28 cellular contexts compared by ENCODE assay signal in genomic region chr16:85846461-85846860, GRCh38. TPM values are rescaled to one million over a fixed set of nuclear protein-coding genes. Genes with fewer than 3 reads are reported as not detected.
A peak's percentile ranks its signal among the peaks of the same experiment; 100 is the strongest.
DNase-seq lines count a peak whose midpoint lies in the region; ATAC-seq, FAIRE-seq and TF ChIP-seq lines count a peak whose summit lies in the region.
"Had no signal": no experiment of that assay in that cellular context is flagged by ENCODE, and none has a peak within 500 bp of the region (broad histone marks: within the 10 kb centered on the region; RNA-seq: fewer than 3 reads in every experiment).

No MANE protein-coding gene starts in this region.

- no peak overlapping the region for H3K9ac ChIP-seq in HepG2 (ENCODE audit: insufficient read depth, low read depth, low read length)
- H3K9ac ChIP-seq in neuronal stem cell (ENCODE audit: low read depth, low read length, poor library complexity) = no peak overlapping the region

- H2AK5ac ChIP-seq in neuronal stem cell (ENCODE audit: low read depth, low read length) = no peak overlapping the region

- TF ChIP-seq EP300 in HepG2 (IDR thresholded peaks at IDR 0.05; ENCODE audit: low read depth in 2 of 2, low read length in 2 of 2) (no peak), HepG2 (CRISPR knock-in tag; IDR thresholded peaks at IDR 0.05; ENCODE audit: borderline replicate concordance) (no peak)

- no peaks in the 10 kb centered on the region for H4K20me1 ChIP-seq in HepG2 (ENCODE audit: insufficient read depth, low read length)

- H4K91ac ChIP-seq in neuronal stem cell (ENCODE audit: low read depth, low read length, poor library complexity) = no peak overlapping the region

- FAIRE-seq in HepG2 (lab: Jason Lieb, UNC) = no peak
- FAIRE-seq: A204.1, GM12891 had no signal

- H3K27ac ChIP-seq in HepG2 (ENCODE audit: extremely low read length, insufficient read depth, low read length) (peak overlapping the region; percentile 84), right lobe of liver (peak overlapping the region in 1 of 3 donors; percentile 99), neuronal stem cell (replicated peaks; ENCODE audit: low read length) (no peak overlapping the region)
- H3K27ac ChIP-seq: C4-2B, RWPE1 had no signal

- no TSS peak for BruUV-seq in HepG2 (replicated peaks; lab: Mats Ljungman, UMichigan)

- WGBS in HepG2 (ENCODE audit: low lambda C conversion rate) = 63% methylated on average over 9 of the region's 9 CpGs
- WGBS in right lobe of liver (ENCODE audit: insufficient coverage, low coverage, low lambda C conversion rate, missing lambda C conversion rate) = 94% methylated on average over 4 of the region's 9 CpGs
- WGBS in neuronal stem cell (ENCODE audit: extremely low coverage in 2 of 2, insufficient read length in 2 of 2, insufficient replicate concordance in 1 of 2), 2 donors = no CpG with 5 or more reads among the region's 9 CpGs

- no peaks in the 10 kb centered on the region for H3K9me3 ChIP-seq in HepG2 (ENCODE audit: low read length)
- no peaks in the 10 kb centered on the region for H3K9me3 ChIP-seq in right lobe of liver
- H3K9me3 ChIP-seq in neuronal stem cell (replicated peaks in 1 of 2; ENCODE audit: control insufficient read depth in 2 of 2, insufficient read depth in 1 of 2, low read depth in 1 of 2, low read length in 2 of 2) = peaks cover 0 to 3% of the 10 kb centered on the region in 2 donors
- H3K9me3 ChIP-seq: HAP-1, MG63 had no signal

- DNase-seq in HepG2 (ENCODE audit: low spot score) = no peak
- no peak for DNase-seq in right lobe of liver
- DNase-seq in activated B cell treated with CpG ODN at 0.5 μM for 24 hours = no peak
- no peak for DNase-seq in neuronal stem cell (ENCODE audit: low spot score)
- DNase-seq in activated CD4-positive, alpha-beta T cell treated with anti-CD3 and anti-CD28 coated beads, Interleukin-2, amount 50 U/mL, for 1 hour = no peak
- DNase-seq in NOMO-1 (lab: John Stamatoyannopoulos, UW; ENCODE audit: unreplicated experiment in 2 of 2) = no peak
- DNase-seq: CD8-positive, alpha-beta T cell; DMS 273 treated with DMSO at 0.1 percent for 48 hours; DMS79; EL; GF-D8; HFFc6; IMR-90; KG1; MG63; NCI-H2029; NCI-H446 treated with DMSO at 0.1 percent for 48 hours; NCI-H526 treated with DMSO at 0.1 percent for 48 hours; SHP77 had no signal

- no peaks in the 10 kb centered on the region for H3K79me1 ChIP-seq in neuronal stem cell (ENCODE audit: low read depth, low read length)

- H3K79me2 ChIP-seq in HepG2 (ENCODE audit: insufficient read depth, low read length) = no peaks in the 10 kb centered on the region

- peaks cover 28% of the 10 kb centered on the region for H3K4me1 Mint-ChIP-seq in activated B cell treated with CpG ODN at 0.5 μM for 24 hours

- POLR2A ChIA-PET in HepG2 (lab: Yijun Ruan, JAX) = no interaction called here
- POLR2A ChIA-PET in activated B cell treated with CpG ODN at 0.5 μM for 24 hours (lab: Charles Lee) = interaction anchor here (0.6 to 0.7 kb wide), 2 partner anchors 62 to 135 kb away, joined by 3 to 10 read pairs; no protein-coding TSS in a partner anchor

- in situ Hi-C loops in HepG2 (cut with HindIII; ENCODE audit: extremely low pct_ligation_motif_present, low pct_unique_long_range_greater_than_20kb) = no loop called here

- no peak overlapping the region for H3K23ac ChIP-seq in neuronal stem cell (ENCODE audit: low read depth, low read length, poor library complexity)

- no peaks in the 10 kb centered on the region for H3K9me3 Mint-ChIP-seq in activated B cell treated with CpG ODN at 0.5 μM for 24 hours
- H3K9me3 Mint-ChIP-seq: CD8-positive, alpha-beta T cell; GM23338 had no signal

- no peak overlapping the region for H2BK120ac ChIP-seq in neuronal stem cell (ENCODE audit: low read depth, low read length)

- H2BK5ac ChIP-seq in neuronal stem cell (ENCODE audit: low read length) = no peak overlapping the region

- peak overlapping the region; percentile 23 for H2BK15ac ChIP-seq in neuronal stem cell (ENCODE audit: low read length)

- no peak for TF ChIP-seq RAD21 in HepG2 (CRISPR knock-in tag; IDR thresholded peaks at IDR 0.05)

- no peak overlapping the region for H3K4ac ChIP-seq in neuronal stem cell (ENCODE audit: low read length)

- peaks cover 7% of the 10 kb centered on the region for H3K27me3 Mint-ChIP-seq in activated B cell treated with CpG ODN at 0.5 μM for 24 hours

- peaks cover 73% of the 10 kb centered on the region for H3K4me1 ChIP-seq in HepG2 (ENCODE audit: insufficient read depth, low read length)
- H3K4me1 ChIP-seq in right lobe of liver = peaks cover 0 to 29% (median 10%) of the 10 kb centered on the region in 4 donors
- peaks cover 0 to 5% of the 10 kb centered on the region in 2 donors for H3K4me1 ChIP-seq in neuronal stem cell (ENCODE audit: control insufficient read depth in 2 of 2, insufficient read depth in 1 of 2, low read depth in 1 of 2, low read length in 2 of 2)
- H3K4me1 ChIP-seq: HAP-1 had no signal

- H3K27me3 ChIP-seq in HepG2 (ENCODE audit: control insufficient read depth in 1 of 2, insufficient read depth in 2 of 2, low read length in 2 of 2) = no peaks in the 10 kb centered on the region; a peak in 2 of 5 replicates
- H3K27me3 ChIP-seq in right lobe of liver = no peaks in the 10 kb centered on the region
- peaks cover 0 to 30% (median 0%) of the 10 kb centered on the region in 3 experiments for H3K27me3 ChIP-seq in neuronal stem cell (ENCODE audit: control insufficient read depth in 3 of 3, insufficient read depth in 3 of 3, low read depth in 1 of 3, low read length in 3 of 3)
- H3K27me3 ChIP-seq: MG63 had no signal

- peak overlapping the region; percentile 39 for H3K4me3 Mint-ChIP-seq in activated B cell treated with CpG ODN at 0.5 μM for 24 hours
- H3K4me3 Mint-ChIP-seq: CD8-positive, alpha-beta T cell; GM23338; HFFc6 had no signal

- H3K27ac Mint-ChIP-seq in activated B cell treated with CpG ODN at 0.5 μM for 24 hours = peak overlapping the region; percentile 57
- H3K27ac Mint-ChIP-seq: CD8-positive, alpha-beta T cell; GM23338; HFFc6 had no signal

- H3K4me2 ChIP-seq in HepG2 (ENCODE audit: low read depth, low read length) (peak overlapping the region; percentile 99), neuronal stem cell (ENCODE audit: insufficient read depth, low read length, poor library complexity, severe bottlenecking) (no peak overlapping the region)
- H3K4me2 ChIP-seq: GM23338 had no signal

- H3K36me3 Mint-ChIP-seq in activated B cell treated with CpG ODN at 0.5 μM for 24 hours (ENCODE audit: low read depth) = no peaks in the 10 kb centered on the region
- H3K36me3 Mint-ChIP-seq: CD8-positive, alpha-beta T cell had no signal

- no peak overlapping the region for H2BK12ac ChIP-seq in neuronal stem cell (ENCODE audit: low read length)

- CTCF ChIA-PET in HepG2 (lab: Yijun Ruan, JAX; ENCODE audit: low intra/inter-chr PET ratio, low total read pairs) (no interaction called here), activated B cell treated with CpG ODN at 0.5 μM for 24 hours (lab: Charles Lee) (interaction anchor here (1.1 kb wide), 1 partner anchor 25 kb away, joined by 3 read pairs; no protein-coding TSS in a partner anchor)

- TF ChIP-seq CTCF in HepG2 (CRISPR knock-in tag; IDR thresholded peaks at IDR 0.05) (no peak), right lobe of liver (IDR thresholded peaks at IDR 0.05) (no peak), activated B cell treated with CpG ODN at 0.5 μM for 24 hours (IDR thresholded peaks at IDR 0.05) (no peak)

- no peaks in the 10 kb centered on the region for H3K36me3 ChIP-seq in HepG2 (replicated peaks in 1 of 2; ENCODE audit: control insufficient read depth in 1 of 2, insufficient read depth in 2 of 2, low read length in 2 of 2)
- H3K36me3 ChIP-seq in right lobe of liver = no peaks in the 10 kb centered on the region
- peaks cover 0 to 2% of the 10 kb centered on the region in 2 donors for H3K36me3 ChIP-seq in neuronal stem cell (replicated peaks in 1 of 2; ENCODE audit: control insufficient read depth in 2 of 2, insufficient read depth in 2 of 2, low read length in 2 of 2)
- H3K36me3 ChIP-seq: HAP-1, MG63 had no signal

- TF ChIP-seq POLR2A in HepG2 (IDR thresholded peaks at IDR 0.05; ENCODE audit: insufficient read depth in 1 of 2, low read depth in 2 of 2, low read length in 2 of 2) (no peak), right lobe of liver (IDR thresholded peaks at IDR 0.05) (no peak)

- no peak overlapping the region for H3K14ac ChIP-seq in neuronal stem cell (ENCODE audit: low read length)

- intact Hi-C loops in HepG2 (cut with micrococcal nuclease; ENCODE audit: unreplicated experiment) = no loop called here
- intact Hi-C loops in right lobe of liver (cut with DNase I) = no loop called here
- intact Hi-C loops in activated B cell treated with CpG ODN at 0.5 μM for 24 hours (cut with micrococcal nuclease) = loop anchor here (2.0 kb wide), 1 partner anchor 14 kb away; no protein-coding TSS in a partner anchor

- H3K18ac ChIP-seq in neuronal stem cell (ENCODE audit: low read length) = no peak overlapping the region

- H3K4me3 ChIP-seq in HepG2 (replicated peaks in 1 of 3; ENCODE audit: insufficient read depth in 1 of 3, low read depth in 2 of 3, low read length in 3 of 3) (no peak overlapping the region), right lobe of liver (peak overlapping the region in 1 of 3 donors; percentile 59), neuronal stem cell (ENCODE audit: low read length in 2 of 2) (no peak overlapping the region)
- H3K4me3 ChIP-seq: GM23338, HAP-1, MG63 had no signal

- H4K8ac ChIP-seq in neuronal stem cell (ENCODE audit: low read depth, low read length) = no peak overlapping the region

- no peak overlapping the region for H2AFZ ChIP-seq in HepG2 (ENCODE audit: low read length)
- no peak overlapping the region for H2AFZ ChIP-seq in neuronal stem cell (ENCODE audit: low read length)
- H2AFZ ChIP-seq: GM23338 had no signal

- no peak for ATAC-seq in HepG2
- ATAC-seq in right lobe of liver = no peak
- ATAC-seq in activated B cell treated with CpG ODN at 0.5 μM for 24 hours (ENCODE audit: low read depth) = peak; percentile 56
- no peak for ATAC-seq in HG03097 (IDR thresholded peaks at IDR 0.05; ENCODE audit: low FRiP score, unreplicated experiment)
- ATAC-seq: CD8-positive, alpha-beta T cell; GM23338; Panc1 had no signal

RNA-seq across cellular contexts. Expression of gene COX4I1, which starts 47.0 kb away (rescaled TPM):
- total RNA-seq in HepG2 (2016; rRNA removed; fragmentation: Illumina TruSeq; extraction: Trizol) = 631 and 658 TPM in 2 replicates
- 381 and 407 TPM in 2 replicates for total RNA-seq in HepG2 (2016; cell fraction: cytosol; rRNA removed; fragmentation: Illumina TruSeq; extraction: Trizol; ENCODE audit: low read depth)
- total RNA-seq in HepG2 (2016; cell fraction: insoluble cytoplasmic fraction; rRNA removed; fragmentation: Illumina TruSeq; extraction: Trizol) = 648 and 655 TPM in 2 replicates
- 496 and 528 TPM in 2 replicates for total RNA-seq in HepG2 (2016; cell fraction: membrane; rRNA removed; fragmentation: Illumina TruSeq; extraction: Trizol)
- 310 and 337 TPM in 2 replicates for total RNA-seq in HepG2 (2016; cell fraction: nucleus; rRNA removed; fragmentation: Illumina TruSeq; extraction: Trizol)
- 838 and 902 TPM in 2 replicates for polyA plus RNA-seq in HepG2 (2011; rRNA removed)
- 1,053 and 1,212 TPM in 2 replicates for polyA plus RNA-seq in HepG2 (2011; cell fraction: cytosol; rRNA removed)
- polyA plus RNA-seq in HepG2 (2011; cell fraction: nucleus; rRNA removed) = 388 and 389 TPM in 2 replicates
- polyA plus RNA-seq in HepG2 (2012) = 443 and 505 TPM in 2 replicates
- 414 and 464 TPM in 2 replicates for polyA plus RNA-seq in HepG2 (2016; cell fraction: cytosol; fragmentation: Illumina TruSeq; extraction: Trizol; ENCODE audit: low read depth)
- 675 and 705 TPM in 2 replicates for polyA plus RNA-seq in HepG2 (2016; cell fraction: insoluble cytoplasmic fraction; fragmentation: Illumina TruSeq; extraction: Trizol; ENCODE audit: low read depth)
- polyA plus RNA-seq in HepG2 (2016; cell fraction: membrane; fragmentation: Illumina TruSeq; extraction: Trizol; ENCODE audit: low read depth) = 456 and 498 TPM in 2 replicates
- 604 and 614 TPM in 2 replicates for polyA plus RNA-seq in HepG2 (2016; cell fraction: nucleus; fragmentation: Illumina TruSeq; extraction: Trizol; ENCODE audit: insufficient read depth, low read depth)
- polyA minus RNA-seq in HepG2 (2011; rRNA and poly(A)+ RNA removed; ENCODE audit: low replicate concordance) = 364 and 524 TPM in 2 replicates
- polyA minus RNA-seq in HepG2 (2011; cell fraction: cytosol; rRNA and poly(A)+ RNA removed) = 143 and 144 TPM in 2 replicates
- polyA minus RNA-seq in HepG2 (2011; cell fraction: nucleus; rRNA and poly(A)+ RNA removed) = 99.5 and 129 TPM in 2 replicates
- 100 to 1,000 TPM; 247 to 417 (median 303) TPM for total RNA-seq in right lobe of liver
- total RNA-seq in activated B cell treated with CpG ODN at 0.5 μM for 24 hours = 578 TPM in 2 replicates
- polyA plus RNA-seq in neuronal stem cell (2013, experiment 1 of 2) = 874 TPM
- 829 TPM for polyA plus RNA-seq in neuronal stem cell (2013, experiment 2 of 2)

RNA-seq across cellular contexts. Expression of gene EMC8, which starts 47.1 kb away (rescaled TPM):
- total RNA-seq in HepG2 (2016; rRNA removed; fragmentation: Illumina TruSeq; extraction: Trizol) = 47.6 and 55.0 TPM in 2 replicates
- 56.6 and 69.3 TPM in 2 replicates for total RNA-seq in HepG2 (2016; cell fraction: cytosol; rRNA removed; fragmentation: Illumina TruSeq; extraction: Trizol; ENCODE audit: low read depth)
- 42.9 and 52.9 TPM in 2 replicates for total RNA-seq in HepG2 (2016; cell fraction: insoluble cytoplasmic fraction; rRNA removed; fragmentation: Illumina TruSeq; extraction: Trizol)
- 53.7 and 67.6 TPM in 2 replicates for total RNA-seq in HepG2 (2016; cell fraction: membrane; rRNA removed; fragmentation: Illumina TruSeq; extraction: Trizol)
- total RNA-seq in HepG2 (2016; cell fraction: nucleus; rRNA removed; fragmentation: Illumina TruSeq; extraction: Trizol) = 34.0 and 36.1 TPM in 2 replicates
- polyA plus RNA-seq in HepG2 (2011; rRNA removed) = 71.6 and 76.0 TPM in 2 replicates
- 60.8 and 68.0 TPM in 2 replicates for polyA plus RNA-seq in HepG2 (2011; cell fraction: cytosol; rRNA removed)
- polyA plus RNA-seq in HepG2 (2011; cell fraction: nucleus; rRNA removed) = 45.9 and 50.4 TPM in 2 replicates
- polyA plus RNA-seq in HepG2 (2012) = 29.9 and 30.5 TPM in 2 replicates
- 65.3 and 83.6 TPM in 2 replicates for polyA plus RNA-seq in HepG2 (2016; cell fraction: cytosol; fragmentation: Illumina TruSeq; extraction: Trizol; ENCODE audit: low read depth)
- 58.1 and 66.0 TPM in 2 replicates for polyA plus RNA-seq in HepG2 (2016; cell fraction: insoluble cytoplasmic fraction; fragmentation: Illumina TruSeq; extraction: Trizol; ENCODE audit: low read depth)
- 59.1 and 73.6 TPM in 2 replicates for polyA plus RNA-seq in HepG2 (2016; cell fraction: membrane; fragmentation: Illumina TruSeq; extraction: Trizol; ENCODE audit: low read depth)
- 69.1 and 78.6 TPM in 2 replicates for polyA plus RNA-seq in HepG2 (2016; cell fraction: nucleus; fragmentation: Illumina TruSeq; extraction: Trizol; ENCODE audit: insufficient read depth, low read depth)
- 61.8 and 82.3 TPM in 2 replicates for polyA minus RNA-seq in HepG2 (2011; rRNA and poly(A)+ RNA removed; ENCODE audit: low replicate concordance)
- 27.0 and 43.3 TPM in 2 replicates for polyA minus RNA-seq in HepG2 (2011; cell fraction: cytosol; rRNA and poly(A)+ RNA removed)
- 44.0 and 45.6 TPM in 2 replicates for polyA minus RNA-seq in HepG2 (2011; cell fraction: nucleus; rRNA and poly(A)+ RNA removed)
- 10 to 100 TPM in 5 of 6 experiments, 1 to 10 TPM in 1; 9.2 to 22.4 (median 12.1) TPM for total RNA-seq in right lobe of liver
- total RNA-seq in activated B cell treated with CpG ODN at 0.5 μM for 24 hours = 27.8 and 29.0 TPM in 2 replicates
- polyA plus RNA-seq in neuronal stem cell (2013, experiment 1 of 2) = 25.0 TPM
- 25.5 TPM for polyA plus RNA-seq in neuronal stem cell (2013, experiment 2 of 2)

RNA-seq across cellular contexts. Expression of gene IRF8, which starts 52.5 kb away (rescaled TPM):
- not detected in 2 replicates for total RNA-seq in HepG2 (2016; rRNA removed; fragmentation: Illumina TruSeq; extraction: Trizol)
- not detected in 2 replicates for total RNA-seq in HepG2 (2016; cell fraction: cytosol; rRNA removed; fragmentation: Illumina TruSeq; extraction: Trizol; ENCODE audit: low read depth)
- not detected in 2 replicates for total RNA-seq in HepG2 (2016; cell fraction: insoluble cytoplasmic fraction; rRNA removed; fragmentation: Illumina TruSeq; extraction: Trizol)
- not detected in 2 replicates for total RNA-seq in HepG2 (2016; cell fraction: membrane; rRNA removed; fragmentation: Illumina TruSeq; extraction: Trizol)
- not detected in 2 replicates for total RNA-seq in HepG2 (2016; cell fraction: nucleus; rRNA removed; fragmentation: Illumina TruSeq; extraction: Trizol)
- not detected in 2 replicates for polyA plus RNA-seq in HepG2 (2011; rRNA removed)
- 0.05 TPM in 1 of 2 replicates, not detected in the other for polyA plus RNA-seq in HepG2 (2011; cell fraction: cytosol; rRNA removed)
- 0.28 TPM in 1 of 2 replicates, not detected in the other for polyA plus RNA-seq in HepG2 (2011; cell fraction: nucleus; rRNA removed)
- not detected in 2 replicates for polyA plus RNA-seq in HepG2 (2012)
- polyA plus RNA-seq in HepG2 (2016; cell fraction: cytosol; fragmentation: Illumina TruSeq; extraction: Trizol; ENCODE audit: low read depth) = not detected in 2 replicates
- not detected in 2 replicates for polyA plus RNA-seq in HepG2 (2016; cell fraction: insoluble cytoplasmic fraction; fragmentation: Illumina TruSeq; extraction: Trizol; ENCODE audit: low read depth)
- not detected in 2 replicates for polyA plus RNA-seq in HepG2 (2016; cell fraction: membrane; fragmentation: Illumina TruSeq; extraction: Trizol; ENCODE audit: low read depth)
- not detected in 2 replicates for polyA plus RNA-seq in HepG2 (2016; cell fraction: nucleus; fragmentation: Illumina TruSeq; extraction: Trizol; ENCODE audit: insufficient read depth, low read depth)
- polyA minus RNA-seq in HepG2 (2011; rRNA and poly(A)+ RNA removed; ENCODE audit: low replicate concordance) = 0.61 TPM in 1 of 2 replicates, not detected in the other
- polyA minus RNA-seq in HepG2 (2011; cell fraction: cytosol; rRNA and poly(A)+ RNA removed) = not detected in 2 replicates
- polyA minus RNA-seq in HepG2 (2011; cell fraction: nucleus; rRNA and poly(A)+ RNA removed) = not detected in 2 replicates
- total RNA-seq in right lobe of liver = 10 to 100 TPM in 5 of 6 experiments, 1 to 10 TPM in 1; 4.8 to 19.6 (median 14.6) TPM
- total RNA-seq in activated B cell treated with CpG ODN at 0.5 μM for 24 hours = 234 and 248 TPM in 2 replicates
- polyA plus RNA-seq in neuronal stem cell (2013, experiment 1 of 2) = 1.3 TPM
- 1.5 TPM for polyA plus RNA-seq in neuronal stem cell (2013, experiment 2 of 2)
- total RNA-seq: HFFc6, IMR-90 had no signal
- polyA plus RNA-seq: AG04450, IMR-90 had no signal

Comparison
In these comparisons a context has a peak if more than half of its experiments do, and no peak if none do; other contexts are left out.
1. RNA of gene IRF8, which starts 52.5 kb away (total RNA-seq): 234 to 248 TPM in activated B cell treated with CpG ODN at 0.5 μM for 24 hours; 4.8 to 19.6 TPM in right lobe of liver and not detected in HepG2; every median in the first group is over 10 times any median in the second.